In the genomic region with DNA sequence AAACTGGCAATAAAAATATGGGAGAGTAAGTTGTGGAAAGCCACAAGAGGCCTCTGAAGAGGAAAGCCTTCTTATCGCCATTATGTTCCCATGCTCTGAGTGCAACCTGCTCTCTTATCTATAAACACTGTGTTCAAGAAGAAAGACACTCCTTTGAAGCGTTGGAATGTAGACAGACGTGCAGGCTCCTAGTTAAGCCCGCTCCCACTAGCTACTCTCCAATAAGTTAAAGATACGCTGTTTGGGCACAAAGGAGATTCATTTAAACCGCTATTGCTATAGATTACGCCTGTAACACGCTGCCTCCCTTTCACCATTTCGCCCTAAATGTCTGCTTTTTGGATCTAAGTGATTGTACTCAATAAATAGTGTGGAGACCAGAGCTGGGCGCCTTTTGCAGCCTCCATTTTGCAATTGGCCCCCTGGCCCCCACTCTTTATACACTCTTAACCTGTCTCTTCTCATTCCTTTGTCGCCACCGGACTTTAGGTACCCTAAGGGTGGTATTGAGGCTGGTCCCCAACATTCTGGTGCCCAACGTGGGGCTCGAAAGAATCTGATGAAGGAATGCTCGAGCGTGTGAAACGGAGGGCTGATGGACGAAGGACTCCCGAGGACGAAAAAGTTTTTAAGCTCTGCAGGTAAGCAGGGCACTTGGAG, we compare ENCODE assay signal across 8 cellular contexts. TPM values are rescaled to one million over a fixed set of nuclear protein-coding genes. Genes with fewer than 3 reads are reported as not detected.
DNase-seq lines count a peak whose midpoint lies in the region; ATAC-seq and TF ChIP-seq lines count a peak whose summit lies in the region.
"Not testable (repeated sequence)": the region's sequence is repeated elsewhere in the genome, so short reads cannot be mapped to it uniquely, and the experiment has no call there.

No MANE protein-coding gene starts in this region.

- not testable (repeated sequence) for H3K36me3 ChIP-seq in GM23338 (ENCODE audit: insufficient read depth); PC-3 (ENCODE audit: low read depth, low read length); muscle layer of duodenum (ENCODE audit: control insufficient read depth in 1 of 2, insufficient read depth in 2 of 2, low read length in 2 of 2)

- not testable (repeated sequence) for H3K9me2 ChIP-seq in GM23338 (ENCODE audit: insufficient read depth); PC-3 (replicated peaks; ENCODE audit: low read length)

- H3K27ac ChIP-seq in GM23338 (ENCODE audit: low read depth) = not testable (repeated sequence)
- H3K27ac ChIP-seq in PC-3 (ENCODE audit: low read length) = peak overlapping the region; percentile 41
- H3K27ac ChIP-seq in muscle layer of duodenum (ENCODE audit: low read length) = peak overlapping the region; percentile 87
- peak overlapping the region in 16 of 21 experiments; percentile 3 to 79 (median 62) for H3K27ac ChIP-seq in skin epidermis

- peak overlapping the region; percentile 87 for H3K4me3 Mint-ChIP-seq in GM23338
- H3K4me3 Mint-ChIP-seq in activated CD8-positive, alpha-beta memory T cell treated with anti-CD3 and anti-CD28 coated beads, Interleukin-2, amount 10 ng/mL, durations not matched to agents 7 days and 5 days = peak overlapping the region; percentile 95

- H3K9me3 Mint-ChIP-seq in GM23338; activated CD8-positive, alpha-beta memory T cell treated with anti-CD3 and anti-CD28 coated beads, Interleukin-2, amount 10 ng/mL, durations not matched to agents 7 days and 5 days (ENCODE audit: low read depth): not testable (repeated sequence)

- H3K4me1 ChIP-seq in GM23338 (ENCODE audit: insufficient read depth); PC-3 (ENCODE audit: insufficient read depth, low read length); muscle layer of duodenum (ENCODE audit: control insufficient read depth in 1 of 2, insufficient read depth in 2 of 2, low read length in 2 of 2): not testable (repeated sequence)

- not testable (repeated sequence) for H3F3A ChIP-seq in GM23338 (replicated peaks; ENCODE audit: low read depth); PC-3 (ENCODE audit: low read length, unreplicated experiment)

- H3K79me2 ChIP-seq in GM23338 (replicated peaks; ENCODE audit: insufficient read depth); PC-3 (ENCODE audit: low read length): not testable (repeated sequence)

- not testable (repeated sequence) for TF ChIP-seq CTCF in AG04449 (IDR thresholded peaks at IDR 0.05; ENCODE audit: insufficient read depth, low read length, missing control alignments); GM23338 (conservative IDR thresholded peaks at IDR 0.05; ENCODE audit: low read depth in 2 of 2); PC-3 (conservative IDR thresholded peaks at IDR 0.05; ENCODE audit: low read depth, low read length); choroid plexus epithelial cell (conservative IDR thresholded peaks at IDR 0.05; ENCODE audit: low read depth, low read length)

- not testable (repeated sequence) for H3K27me3 Mint-ChIP-seq in GM23338 (ENCODE audit: insufficient read depth, low read depth, poor library complexity)
- peaks cover 10% of the 10 kb centered on the region for H3K27me3 Mint-ChIP-seq in activated CD8-positive, alpha-beta memory T cell treated with anti-CD3 and anti-CD28 coated beads, Interleukin-2, amount 10 ng/mL, durations not matched to agents 7 days and 5 days

- ATAC-seq in GM23338 (peak; percentile 18), PC-3 (peak; percentile 7), left ventricle myocardium superior (peak; percentile 16)
- ATAC-seq in activated CD8-positive, alpha-beta memory T cell treated with anti-CD3 and anti-CD28 coated beads, Interleukin-2, amount 10 ng/mL, durations not matched to agents 7 days and 5 days = not testable (repeated sequence)

- H3K4me2 ChIP-seq in GM23338 = peak overlapping the region; percentile 89
- peak overlapping the region; percentile 87 for H3K4me2 ChIP-seq in PC-3 (ENCODE audit: low read length)

- not testable (repeated sequence) for H3K36me3 Mint-ChIP-seq in GM23338 (ENCODE audit: low read depth); activated CD8-positive, alpha-beta memory T cell treated with anti-CD3 and anti-CD28 coated beads, Interleukin-2, amount 10 ng/mL, durations not matched to agents 7 days and 5 days

- not testable (repeated sequence) for DNase-seq in AG04449 (ENCODE audit: low read depth, low spot score); PC-3; activated CD8-positive, alpha-beta memory T cell treated with anti-CD3 and anti-CD28 coated beads, Interleukin-2, amount 10 ng/mL, durations not matched to agents 7 days and 5 days; left ventricle myocardium superior
- DNase-seq in GM23338 (ENCODE audit: low spot score) = peak; percentile 41
- peak; percentile 14 for DNase-seq in choroid plexus epithelial cell (ENCODE audit: low read depth)

- peak overlapping the region; percentile 75 for H3K4me3 ChIP-seq in AG04449 (ENCODE audit: low read depth, low read length)
- H3K4me3 ChIP-seq in GM23338 = peak overlapping the region; percentile 73
- peak overlapping the region; percentile 81 for H3K4me3 ChIP-seq in PC-3 (ENCODE audit: low read length)
- peak overlapping the region; percentile 70 for H3K4me3 ChIP-seq in choroid plexus epithelial cell (ENCODE audit: low read depth, low read length)
- peak overlapping the region; percentile 79 to 89 for H3K4me3 ChIP-seq in muscle layer of duodenum (ENCODE audit: low read depth in 1 of 2, low read length in 2 of 2)
- H3K4me3 ChIP-seq in skin epidermis = peak overlapping the region; percentile 49 to 76 (median 60)

- H3K27ac Mint-ChIP-seq in GM23338 = peak overlapping the region; percentile 92
- peak overlapping the region; percentile 83 for H3K27ac Mint-ChIP-seq in activated CD8-positive, alpha-beta memory T cell treated with anti-CD3 and anti-CD28 coated beads, Interleukin-2, amount 10 ng/mL, durations not matched to agents 7 days and 5 days

- intact Hi-C loops in PC-3 (cut with micrococcal nuclease) = loop anchor here (1.0 to 5.0 kb wide), 11 partner anchors 10 to 565 kb away; a partner anchor contains a TSS
- intact Hi-C loops in left ventricle myocardium superior (cut with micrococcal nuclease) = not testable (repeated sequence)

- not testable (repeated sequence) for H4K20me1 ChIP-seq in GM23338 (replicated peaks; ENCODE audit: insufficient read depth); PC-3 (ENCODE audit: low read length)

- H3K4me1 Mint-ChIP-seq in GM23338 = peaks cover 15% of the 10 kb centered on the region
- H3K4me1 Mint-ChIP-seq in activated CD8-positive, alpha-beta memory T cell treated with anti-CD3 and anti-CD28 coated beads, Interleukin-2, amount 10 ng/mL, durations not matched to agents 7 days and 5 days = peaks cover 17% of the 10 kb centered on the region

- peak overlapping the region; percentile 38 for H2AFZ ChIP-seq in GM23338
- H2AFZ ChIP-seq in PC-3 (ENCODE audit: low read length) = peak overlapping the region; percentile 96

- CTCF ChIA-PET in AG04449 (lab: Yijun Ruan, JAX) (interaction anchor here (0.6 to 2.1 kb wide), 17 partner anchors 10 to 707 kb away, joined by 3 to 17 read pairs (median 4); a partner anchor contains a TSS), PC-3 (lab: Charles Lee) (interaction anchor here (0.6 to 1.0 kb wide), 7 partner anchors 24 to 593 kb away, joined by 3 read pairs; no protein-coding TSS in a partner anchor)
- CTCF ChIA-PET in activated CD8-positive, alpha-beta memory T cell treated with anti-CD3 and anti-CD28 coated beads, Interleukin-2, amount 10 ng/mL, durations not matched to agents 7 days and 5 days (lab: Charles Lee) = interaction anchor here (0.5 to 2.2 kb wide), 16 partner anchors 10 to 708 kb away, joined by 3 to 25 read pairs (median 4); a partner anchor contains a TSS

- peaks cover 14% of the 10 kb centered on the region; the same call in 1 of the 2 replicates for H3K27me3 ChIP-seq in GM23338 (ENCODE audit: insufficient read depth)
- H3K27me3 ChIP-seq in PC-3 (ENCODE audit: low read length); muscle layer of duodenum (ENCODE audit: low read depth, low read length): not testable (repeated sequence)

- H3K9ac ChIP-seq in PC-3 (ENCODE audit: low read length) = peak overlapping the region; percentile 57

- POLR2A ChIA-PET in AG04449 (lab: Yijun Ruan, JAX) = interaction anchor here (0.6 to 1.5 kb wide), 2 partner anchors 10 to 703 kb away, joined by 4 to 7 read pairs; a partner anchor contains a TSS
- POLR2A ChIA-PET in PC-3 (lab: Charles Lee; ENCODE audit: unreplicated experiment) = interaction anchor here (1.0 kb wide), 1 partner anchor 64 kb away, joined by 3 read pairs; no protein-coding TSS in a partner anchor

- BruUV-seq in PC-3 (replicated peaks; lab: Mats Ljungman, UMichigan) = TSS peak; percentile 99

- not testable (repeated sequence) for H3K9me3 ChIP-seq in PC-3 (ENCODE audit: low read length); muscle layer of duodenum (ENCODE audit: control insufficient read depth in 1 of 2, low read length in 2 of 2)

RNA-seq across cellular contexts. Expression of a gene that starts 59.8 kb away (rescaled TPM):
- 11.8 and 13.8 TPM in 2 replicates for total RNA-seq in GM23338 (2014; rRNA removed; shearing (Covaris generic))
- 8.7 and 13.8 TPM in 2 replicates for polyA plus RNA-seq in GM23338 (2016; fragmentation: Nextera tagmentation; extraction: Ambion mirVana)
- total RNA-seq in PC-3 (2014; rRNA removed) (7.3 and 15.9 TPM in 2 replicates), left ventricle myocardium superior (not detected)
- total RNA-seq in activated CD8-positive, alpha-beta memory T cell treated with anti-CD3 and anti-CD28 coated beads, Interleukin-2, amount 10 ng/mL, durations not matched to agents 7 days and 5 days = under 1 TPM; 0.33 to 0.82 TPM
